In the genomic region with DNA sequence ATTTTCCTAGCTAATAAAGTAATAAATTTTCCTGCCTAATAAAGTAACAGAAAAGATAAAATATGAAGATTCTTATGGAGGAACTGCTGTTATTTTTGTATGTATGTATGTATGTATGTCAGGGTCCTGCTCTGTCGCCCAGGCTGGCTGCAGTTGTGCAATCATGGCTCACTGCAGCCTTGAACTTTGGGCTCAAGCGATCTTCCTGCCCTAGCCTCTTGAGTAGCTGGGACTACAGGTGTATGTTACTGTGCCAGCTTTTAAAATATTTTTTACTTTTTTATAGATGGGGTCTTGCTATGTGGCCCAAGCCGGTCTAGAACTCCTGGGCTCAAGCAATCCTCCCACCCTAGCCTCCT, we compare ENCODE assay signal across 26 cellular contexts. TPM values are rescaled to one million over a fixed set of nuclear protein-coding genes. Genes with fewer than 3 reads are reported as not detected.
"Had no signal": no experiment of that assay in that cellular context is flagged by ENCODE, and none has a peak within 500 bp of the region (broad histone marks: within the 10 kb centered on the region; RNA-seq: fewer than 3 reads in every experiment).

No MANE protein-coding gene starts in this region.

- DNase-seq: activated CD4-positive, alpha-beta T cell treated with anti-CD3 and anti-CD28 coated beads for 4 hours; activated CD4-positive, alpha-beta T cell treated with anti-CD3 and anti-CD28 coated beads, Interleukin-2, amount 50 U/mL, for 4 hours; activated naive CD4-positive, alpha-beta T cell treated with Interleukin-2 at 50 U/mL for 16 hours; activated T-cell treated with anti-CD3 and anti-CD28 coated beads for 4 hours; activated T-cell treated with anti-CD3 and anti-CD28 coated beads, Interleukin-2, amount 50 U/mL, for 72 hours; dorsolateral prefrontal cortex; effector memory CD4-positive, alpha-beta T cell; erythroblast; gastrocnemius medialis; glutamatergic neuron; left ventricle myocardium inferior; posterior cingulate gyrus; right cardiac atrium; stimulated activated CD4-positive, alpha-beta T cell treated with anti-CD3 and anti-CD28 coated beads, Interleukin-4, amount 100 ng/mL, for 24 hours; stimulated activated naive CD8-positive, alpha-beta T cell treated with anti-CD3 and anti-CD28 coated beads, Interleukin-15, amount 100 ng/mL, for 72 hours; substantia nigra; uterus had no signal

- H3K27ac Mint-ChIP-seq: activated naive CD8-positive, alpha-beta T cell; activated T-cell treated with anti-CD3 and anti-CD28 coated beads, Interleukin-2, amount 50 U/mL, for 72 hours; brain; nephron; stimulated activated effector memory CD8-positive, alpha-beta T cell treated with anti-CD3 and anti-CD28 coated beads, Interleukin-12 subunit alpha, Interleukin-12 subunit beta, amount 100 ng/mL, for 72 hours; type B pancreatic cell had no signal

- H3K27me3 Mint-ChIP-seq: type B pancreatic cell had no signal

- H3K4me3 ChIP-seq: adrenal gland, ascending aorta, coronary artery, dorsolateral prefrontal cortex, gastrocnemius medialis, left ventricle myocardium inferior, uterus had no signal

- H3K36me3 ChIP-seq: adrenal gland, ascending aorta, gastrocnemius medialis, uterus had no signal

- H3K36me3 Mint-ChIP-seq: activated naive CD8-positive, alpha-beta T cell; brain; stimulated activated effector memory CD8-positive, alpha-beta T cell treated with anti-CD3 and anti-CD28 coated beads, Interleukin-12 subunit alpha, Interleukin-12 subunit beta, amount 100 ng/mL, for 72 hours; type B pancreatic cell had no signal

- H3K27me3 ChIP-seq: adrenal gland, ascending aorta, dorsolateral prefrontal cortex, gastrocnemius medialis, uterus had no signal

- H3K4me1 ChIP-seq: ascending aorta, gastrocnemius medialis, left ventricle myocardium inferior, uterus had no signal

- H3K4me3 Mint-ChIP-seq: activated naive CD8-positive, alpha-beta T cell; activated T-cell treated with anti-CD3 and anti-CD28 coated beads, Interleukin-2, amount 50 U/mL, for 72 hours; brain; nephron; stimulated activated effector memory CD8-positive, alpha-beta T cell treated with anti-CD3 and anti-CD28 coated beads, Interleukin-12 subunit alpha, Interleukin-12 subunit beta, amount 100 ng/mL, for 72 hours; stimulated activated naive CD8-positive, alpha-beta T cell treated with anti-CD3 and anti-CD28 coated beads, Interleukin-15, amount 100 ng/mL, for 72 hours; type B pancreatic cell had no signal

- H3K4me1 Mint-ChIP-seq: nephron; stimulated activated effector memory CD8-positive, alpha-beta T cell treated with anti-CD3 and anti-CD28 coated beads, Interleukin-12 subunit alpha, Interleukin-12 subunit beta, amount 100 ng/mL, for 72 hours had no signal

- H3K9me3 ChIP-seq: adrenal gland, ascending aorta, gastrocnemius medialis, left ventricle myocardium inferior, uterus had no signal

- ATAC-seq: activated T-cell treated with anti-CD3 and anti-CD28 coated beads, Interleukin-2, amount 50 U/mL, for 72 hours; gastrocnemius medialis; right cardiac atrium; stimulated activated effector memory CD8-positive, alpha-beta T cell treated with anti-CD3 and anti-CD28 coated beads, Interleukin-12 subunit alpha, Interleukin-12 subunit beta, amount 100 ng/mL, for 72 hours had no signal

- H3K9me3 Mint-ChIP-seq: activated T-cell treated with anti-CD3 and anti-CD28 coated beads, Interleukin-2, amount 50 U/mL, for 72 hours; nephron; stimulated activated effector memory CD8-positive, alpha-beta T cell treated with anti-CD3 and anti-CD28 coated beads, Interleukin-12 subunit alpha, Interleukin-12 subunit beta, amount 100 ng/mL, for 72 hours; stimulated activated naive CD8-positive, alpha-beta T cell treated with anti-CD3 and anti-CD28 coated beads, Interleukin-15, amount 100 ng/mL, for 72 hours; type B pancreatic cell had no signal

- H3K27ac ChIP-seq: adrenal gland, ascending aorta, coronary artery, dorsolateral prefrontal cortex, gastrocnemius medialis, left ventricle myocardium inferior, uterus, VCaP had no signal

RNA-seq across cellular contexts. Expression of gene ANKRD29, which starts 26.7 kb away (rescaled TPM):
- total RNA-seq: activated T-cell treated with anti-CD3 and anti-CD28 coated beads, Interleukin-2, amount 50 U/mL, for 72 hours had no signal
